Comparison of ENCODE assay signal across 9 cellular contexts in genomic region chr9:131273146-131273545, GRCh38. TPM values are rescaled to one million over a fixed set of nuclear protein-coding genes. Genes with fewer than 3 reads are reported as not detected.
A peak's percentile ranks its signal among the peaks of the same experiment; 100 is the strongest.
DNase-seq lines count a peak whose midpoint lies in the region; ATAC-seq, FAIRE-seq and TF ChIP-seq lines count a peak whose summit lies in the region.
"Had no signal": no experiment of that assay in that cellular context is flagged by ENCODE, and none has a peak within 500 bp of the region (broad histone marks: within the 10 kb centered on the region; RNA-seq: fewer than 3 reads in every experiment).

No MANE protein-coding gene starts in this region.

- no peaks in the 10 kb centered on the region for H3K9me3 Mint-ChIP-seq in activated naive CD4-positive, alpha-beta T cell treated with anti-CD3 and anti-CD28 coated beads for 36 hours
- H3K9me3 Mint-ChIP-seq in activated CD8-positive, alpha-beta T cell treated with anti-CD3 and anti-CD28 coated beads for 36 hours, result no peaks in the 10 kb centered on the region

- peak overlapping the region; percentile 96 for H3K4me3 Mint-ChIP-seq in activated naive CD4-positive, alpha-beta T cell treated with anti-CD3 and anti-CD28 coated beads for 36 hours
- H3K4me3 Mint-ChIP-seq in activated CD8-positive, alpha-beta T cell treated with anti-CD3 and anti-CD28 coated beads for 36 hours, result peak overlapping the region; percentile 90

- peak; percentile 43 for DNase-seq in activated naive CD4-positive, alpha-beta T cell treated with anti-CD3 and anti-CD28 coated beads for 36 hours
- no peak for DNase-seq in activated naive CD4-positive, alpha-beta T cell treated with Interleukin-2 at 50 U/mL for 16 hours
- DNase-seq in activated CD8-positive, alpha-beta T cell treated with anti-CD3 and anti-CD28 coated beads for 36 hours, result peak; percentile 47
- DNase-seq in upper lobe of left lung, result peak; percentile 54 to 59
- DNase-seq in NCI-H69 (lab: John Stamatoyannopoulos, UW), result no peak
- no peak for DNase-seq in RCC 7860 (ENCODE audit: low spot score)

- H3K9ac ChIP-seq in liver (ENCODE audit: low read depth in 1 of 2, low read length in 2 of 2), result peak overlapping the region in 1 of 2 donors; percentile 57

- CTCF ChIA-PET in activated naive CD4-positive, alpha-beta T cell treated with anti-CD3 and anti-CD28 coated beads for 36 hours (lab: Charles Lee), result interaction anchor here (1.0 to 2.3 kb wide), 3 partner anchors 9 to 59 kb away, joined by 3 to 10 read pairs (median 4); no protein-coding TSS in a partner anchor
- CTCF ChIA-PET in activated CD8-positive, alpha-beta T cell treated with anti-CD3 and anti-CD28 coated beads for 36 hours (lab: Charles Lee), result interaction anchor here (0.7 to 3.9 kb wide), 5 partner anchors 9 to 96 kb away, joined by 3 to 16 read pairs (median 6); no protein-coding TSS in a partner anchor

- no peak for ATAC-seq in activated CD8-positive, alpha-beta T cell treated with anti-CD3 and anti-CD28 coated beads for 36 hours
- ATAC-seq in upper lobe of left lung (ENCODE audit: low FRiP score in 2 of 2), result no peak
- ATAC-seq in HG03460 (IDR thresholded peaks at IDR 0.05; ENCODE audit: unreplicated experiment), result no peak

- TF ChIP-seq EP300 in upper lobe of left lung (IDR thresholded peaks at IDR 0.05), result no peak

- peaks cover 34% of the 10 kb centered on the region for H3K4me1 Mint-ChIP-seq in activated naive CD4-positive, alpha-beta T cell treated with anti-CD3 and anti-CD28 coated beads for 36 hours (ENCODE audit: low read depth)
- H3K4me1 Mint-ChIP-seq in activated CD8-positive, alpha-beta T cell treated with anti-CD3 and anti-CD28 coated beads for 36 hours (ENCODE audit: low read depth), result peaks cover 24% of the 10 kb centered on the region

- peak; percentile 19 for TF ChIP-seq CTCF in activated CD8-positive, alpha-beta T cell treated with anti-CD3 and anti-CD28 coated beads for 36 hours (IDR thresholded peaks at IDR 0.05)
- no peak for TF ChIP-seq CTCF in liver (IDR thresholded peaks at IDR 0.05; ENCODE audit: low read depth, low read length, missing input control)
- peak in 2 of 6 experiments; percentile 8 to 11 for TF ChIP-seq CTCF in upper lobe of left lung (IDR thresholded peaks at IDR 0.05)

- H3K4me1 ChIP-seq in liver (ENCODE audit: control insufficient read depth in 4 of 4, insufficient read depth in 4 of 4, low read length in 3 of 4), result peaks cover 3 to 7% (median 6%) of the 10 kb centered on the region in 4 donors
- peaks cover 48 to 85% (median 56%) of the 10 kb centered on the region in 4 donors for H3K4me1 ChIP-seq in upper lobe of left lung

- no peak for FAIRE-seq in RCC 7860 (lab: Jason Lieb, UNC)
- FAIRE-seq: urothelium cell line had no signal

- 76% methylated on average over 15 of the region's 15 CpGs for WGBS in liver
- 44 to 55% methylated on average over 9 to 15 of the region's 15 CpGs for WGBS in upper lobe of left lung, 2 donors

- TF ChIP-seq POLR2A in upper lobe of left lung (IDR thresholded peaks at IDR 0.05), result peak in 1 of 4 donors; percentile 23

- peak overlapping the region; percentile 99 for H3K27ac Mint-ChIP-seq in activated naive CD4-positive, alpha-beta T cell treated with anti-CD3 and anti-CD28 coated beads for 36 hours
- H3K27ac Mint-ChIP-seq in activated CD8-positive, alpha-beta T cell treated with anti-CD3 and anti-CD28 coated beads for 36 hours, result peak overlapping the region; percentile 99

- peak overlapping the region in 1 of 3 donors; percentile 21 for H3K4me3 ChIP-seq in liver (ENCODE audit: low read depth in 1 of 3, low read length in 3 of 3)
- H3K4me3 ChIP-seq in upper lobe of left lung, result peak overlapping the region in 3 of 4 donors; percentile 80 to 86 (median 82)

- H3K9me3 ChIP-seq in liver (ENCODE audit: control insufficient read depth in 4 of 4, low read length in 3 of 4) (no peaks in the 10 kb centered on the region), upper lobe of left lung (no peaks in the 10 kb centered on the region)

- H3K27me3 ChIP-seq in liver (ENCODE audit: control insufficient read depth in 4 of 4, insufficient read depth in 4 of 4, low read length in 3 of 4), result no peaks in the 10 kb centered on the region
- no peaks in the 10 kb centered on the region for H3K27me3 ChIP-seq in upper lobe of left lung

- H3K27ac ChIP-seq in liver (ENCODE audit: low read depth in 1 of 2, low read length in 2 of 2), result peak overlapping the region; percentile 48 to 68
- peak overlapping the region; percentile 87 to 93 (median 92) for H3K27ac ChIP-seq in upper lobe of left lung

- no peak for TF ChIP-seq RAD21 in liver (IDR thresholded peaks at IDR 0.05)

- POLR2A ChIA-PET in activated CD8-positive, alpha-beta T cell treated with anti-CD3 and anti-CD28 coated beads for 36 hours (lab: Charles Lee), result interaction anchor here (0.8 to 14.2 kb wide), 7 partner anchors 9 to 148 kb away, joined by 3 to 310 read pairs (median 3); partner anchors contain the start of gene NUP214

- H3K36me3 ChIP-seq in liver (ENCODE audit: control insufficient read depth in 4 of 4, insufficient read depth in 3 of 4, low read depth in 1 of 4, low read length in 3 of 4) (no peaks in the 10 kb centered on the region), upper lobe of left lung (no peaks in the 10 kb centered on the region)

- no peaks in the 10 kb centered on the region for H3K27me3 Mint-ChIP-seq in activated naive CD4-positive, alpha-beta T cell treated with anti-CD3 and anti-CD28 coated beads for 36 hours (ENCODE audit: low read depth)
- H3K27me3 Mint-ChIP-seq in activated CD8-positive, alpha-beta T cell treated with anti-CD3 and anti-CD28 coated beads for 36 hours, result no peaks in the 10 kb centered on the region

- intact Hi-C loops in activated naive CD4-positive, alpha-beta T cell treated with anti-CD3 and anti-CD28 coated beads for 36 hours (cut with micrococcal nuclease), result loop anchor here (5.0 to 10.0 kb wide), 5 partner anchors 124 to 1438 kb away; partner anchors contain the start of genes C9orf78 and USP20
- intact Hi-C loops in activated CD8-positive, alpha-beta T cell treated with anti-CD3 and anti-CD28 coated beads for 36 hours (cut with micrococcal nuclease), result loop anchor here (5.0 kb wide), 1 partner anchor 36 kb away; no protein-coding TSS in a partner anchor

- peaks cover 45% of the 10 kb centered on the region for H3K36me3 Mint-ChIP-seq in activated naive CD4-positive, alpha-beta T cell treated with anti-CD3 and anti-CD28 coated beads for 36 hours (ENCODE audit: low read depth)
- peaks cover 61% of the 10 kb centered on the region for H3K36me3 Mint-ChIP-seq in activated CD8-positive, alpha-beta T cell treated with anti-CD3 and anti-CD28 coated beads for 36 hours (ENCODE audit: low read depth)

TF ChIP-seq in liver, 16 proteins besides CTCF, POLR2A, EP300 and RAD21:
- TF ChIP-seq REST (IDR thresholded peaks at IDR 0.05), result no peak
- TF ChIP-seq FOXA2 (IDR thresholded peaks at IDR 0.05), result no peak
- no peak for TF ChIP-seq HNF4A (conservative IDR thresholded peaks at IDR 0.05)
- TF ChIP-seq HNF4G (IDR thresholded peaks at IDR 0.05), result no peak
- no peak for TF ChIP-seq RXRA (IDR thresholded peaks at IDR 0.05)
- no peak for TF ChIP-seq JUND (IDR thresholded peaks at IDR 0.05)
- no peak for TF ChIP-seq EGR1 (IDR thresholded peaks at IDR 0.05; ENCODE audit: low read depth in 2 of 2)
- no peak for TF ChIP-seq GABPA (IDR thresholded peaks at IDR 0.05 in 1 of 2, conservative IDR thresholded peaks at IDR 0.05 in 1 of 2)
- no peak for TF ChIP-seq MAX (IDR thresholded peaks at IDR 0.05)
- TF ChIP-seq FOXA1 (IDR thresholded peaks at IDR 0.05), result no peak
- no peak for TF ChIP-seq SP1 (IDR thresholded peaks at IDR 0.05)
- no peak for TF ChIP-seq NR2F2 (IDR thresholded peaks at IDR 0.05)
- TF ChIP-seq YY1 (IDR thresholded peaks at IDR 0.05), result no peak

RNA-seq across cellular contexts. Expression of gene FAM78A, which starts 3.2 kb away (rescaled TPM):
- 10 to 100 TPM; 24.1 to 24.7 TPM for total RNA-seq in activated naive CD4-positive, alpha-beta T cell treated with anti-CD3 and anti-CD28 coated beads for 36 hours
- total RNA-seq in activated CD8-positive, alpha-beta T cell treated with anti-CD3 and anti-CD28 coated beads for 36 hours, result 10 to 100 TPM; 36.2 to 39.8 TPM
- total RNA-seq in liver (1 to 10 TPM; 2.1 to 6.6 TPM), upper lobe of left lung (10 to 100 TPM in 2 of 6 donors, 1 to 10 TPM in 4; 4.5 to 19.1 (median 9.3) TPM)
- polyA plus RNA-seq in liver, result 1 to 10 TPM in 1 of 2 donors, under 1 TPM in 1; 0.25 to 1.2 TPM

RNA-seq across cellular contexts. Expression of gene PLPP7, which starts 16.4 kb away (rescaled TPM):
- total RNA-seq in activated naive CD4-positive, alpha-beta T cell treated with anti-CD3 and anti-CD28 coated beads for 36 hours, result under 1 TPM; 0.25 to 0.26 TPM
- total RNA-seq in activated CD8-positive, alpha-beta T cell treated with anti-CD3 and anti-CD28 coated beads for 36 hours, result under 1 TPM in 1 of 2 experiments, not detected in 1; 0.11 TPM
- total RNA-seq in liver (under 1 TPM; 0.51 to 0.59 TPM), upper lobe of left lung (1 to 10 TPM in 4 of 6 donors, under 1 TPM in 2; 0.76 to 3.2 (median 1.6) TPM)
- under 1 TPM in 1 of 2 donors, not detected in 1; 0.18 TPM for polyA plus RNA-seq in liver

Comparison
In these comparisons a context has a peak if more than half of its experiments do, and no peak if none do; other contexts are left out.
1. DNase-seq: peak in activated naive CD4-positive, alpha-beta T cell treated with anti-CD3 and anti-CD28 coated beads for 36 hours (single experiment), activated CD8-positive, alpha-beta T cell treated with anti-CD3 and anti-CD28 coated beads for 36 hours (single experiment) and upper lobe of left lung (2 of 2); none in activated naive CD4-positive, alpha-beta T cell treated with Interleukin-2 at 50 U/mL for 16 hours (single experiment), NCI-H69 (single experiment) and RCC 7860 (single experiment).